ENCODE assay signal across 25 cellular contexts in the genomic region with DNA sequence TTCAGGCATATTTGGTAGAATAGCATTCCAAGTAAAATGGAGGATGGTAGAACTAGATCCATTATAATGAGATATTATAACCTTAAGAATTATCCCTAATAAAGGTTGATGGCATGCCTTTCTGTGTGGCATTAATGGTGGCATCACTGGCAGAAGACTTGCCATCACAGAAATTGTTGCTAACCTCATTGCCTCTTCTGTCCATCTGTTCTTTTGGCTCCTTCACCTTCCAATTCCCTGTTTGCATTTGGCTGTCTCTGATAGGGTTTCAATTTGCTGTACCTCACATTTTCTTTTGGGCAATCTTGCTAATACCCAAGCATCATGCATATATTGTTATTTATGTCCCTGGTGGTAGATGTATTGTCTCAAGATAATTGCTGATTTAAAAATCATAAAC.
"Had no signal": no experiment of that assay in that cellular context is flagged by ENCODE, and none has a peak within 500 bp of the region (broad histone marks: within the 10 kb centered on the region; RNA-seq: fewer than 3 reads in every experiment).

No MANE protein-coding gene starts in this region.

- H3K4me3 ChIP-seq: esophagus squamous epithelium, gastrocnemius medialis, heart right ventricle, left lung, lower lobe of right lung, mucosa of descending colon had no signal

- DNase-seq: cortex of kidney; effector CD8-positive, alpha-beta T cell; effector memory CD8-positive, alpha-beta T cell; endodermal cell; erythroblast; esophagus squamous epithelium; foreskin fibroblast; foreskin melanocyte; gastrocnemius medialis; glutamatergic neuron; head of caudate nucleus; heart right ventricle; hippocampal formation; left cardiac atrium; left lung; left ventricle myocardium superior; lower lobe of right lung; mesenchymal stem cell; mucosa of descending colon; naive B cell; naive thymus-derived CD8-positive, alpha-beta T cell had no signal

- H3K9me3 ChIP-seq: esophagus squamous epithelium, gastrocnemius medialis, left lung, lower lobe of right lung, mucosa of descending colon had no signal

- H3K27me3 ChIP-seq: esophagus squamous epithelium, gastrocnemius medialis, heart right ventricle, left lung had no signal

- FAIRE-seq: endometrium, islet of Langerhans, keratinocyte had no signal

- H3K36me3 ChIP-seq: esophagus squamous epithelium, gastrocnemius medialis, heart right ventricle, left lung, lower lobe of right lung had no signal

- H3K27ac ChIP-seq: epithelial cell of prostate, esophagus squamous epithelium, gastrocnemius medialis, heart right ventricle, left lung, lower lobe of right lung had no signal

- H3K4me1 ChIP-seq: esophagus squamous epithelium, gastrocnemius medialis, heart right ventricle, left lung, lower lobe of right lung had no signal
